ENCODE assay signal across 8 cellular contexts in genomic region chr11:82902086-82902485, GRCh38. TPM values are rescaled to one million over a fixed set of nuclear protein-coding genes. Genes with fewer than 3 reads are reported as not detected.
A peak's percentile ranks its signal among the peaks of the same experiment; 100 is the strongest.
DNase-seq lines count a peak whose midpoint lies in the region; ATAC-seq and TF ChIP-seq lines count a peak whose summit lies in the region.

No MANE protein-coding gene starts in this region.

- intact Hi-C loops in activated CD4-positive, alpha-beta T cell treated with anti-CD3 and anti-CD28 coated beads for 36 hours (cut with DNase I, micrococcal nuclease), result loop anchor here in 1 of 2 experiments (5.0 kb wide), 1 partner anchor 75 kb away; no protein-coding TSS in a partner anchor

- ATAC-seq in activated CD4-positive, alpha-beta T cell treated with anti-CD3 and anti-CD28 coated beads for 36 hours, result no peak
- no peak for ATAC-seq in stimulated activated effector memory CD8-positive, alpha-beta T cell treated with anti-CD3 and anti-CD28 coated beads, Interleukin-12 subunit alpha, Interleukin-12 subunit beta, amount 100 ng/mL, for 72 hours

- TF ChIP-seq CTCF in VCaP (conservative IDR thresholded peaks at IDR 0.05) (no peak), foreskin fibroblast (IDR thresholded peaks at IDR 0.05; ENCODE audit: low read depth, low read length) (no peak)

- H3K27ac ChIP-seq in VCaP, result peak overlapping the region; percentile 83

- CTCF ChIA-PET in activated CD4-positive, alpha-beta T cell treated with anti-CD3 and anti-CD28 coated beads for 36 hours (lab: Charles Lee), result interaction anchor here (0.8 to 2.5 kb wide), 14 partner anchors 21 to 383 kb away, joined by 3 to 17 read pairs (median 6); partner anchors contain the start of genes CCDC90B, PCF11 and RAB30

- POLR2A ChIA-PET in activated CD4-positive, alpha-beta T cell treated with anti-CD3 and anti-CD28 coated beads for 36 hours (lab: Charles Lee), result interaction anchor here (0.8 to 2.8 kb wide), 6 partner anchors 18 to 384 kb away, joined by 3 to 18 read pairs (median 6); partner anchors contain the start of genes CCDC90B, PCF11 and RAB30

- peak overlapping the region; percentile 91 for H3K4me3 Mint-ChIP-seq in activated CD4-positive, alpha-beta T cell treated with anti-CD3 and anti-CD28 coated beads for 36 hours
- H3K4me3 Mint-ChIP-seq in stimulated activated effector memory CD8-positive, alpha-beta T cell treated with anti-CD3 and anti-CD28 coated beads, Interleukin-12 subunit alpha, Interleukin-12 subunit beta, amount 100 ng/mL, for 72 hours, result peak overlapping the region; percentile 89

- H3K4me1 Mint-ChIP-seq in activated CD4-positive, alpha-beta T cell treated with anti-CD3 and anti-CD28 coated beads for 36 hours, result peaks cover 50% of the 10 kb centered on the region
- H3K4me1 Mint-ChIP-seq in stimulated activated effector memory CD8-positive, alpha-beta T cell treated with anti-CD3 and anti-CD28 coated beads, Interleukin-12 subunit alpha, Interleukin-12 subunit beta, amount 100 ng/mL, for 72 hours, result peaks cover 43% of the 10 kb centered on the region

- peak overlapping the region; percentile 65 to 92 for H3K4me3 ChIP-seq in foreskin fibroblast (ENCODE audit: low read depth in 1 of 2, low read length in 2 of 2)

- H3K27me3 Mint-ChIP-seq in activated CD4-positive, alpha-beta T cell treated with anti-CD3 and anti-CD28 coated beads for 36 hours, result no peaks in the 10 kb centered on the region

- no peaks in the 10 kb centered on the region for H3K36me3 Mint-ChIP-seq in activated CD4-positive, alpha-beta T cell treated with anti-CD3 and anti-CD28 coated beads for 36 hours (ENCODE audit: low read depth)
- peaks cover 15% of the 10 kb centered on the region for H3K36me3 Mint-ChIP-seq in stimulated activated effector memory CD8-positive, alpha-beta T cell treated with anti-CD3 and anti-CD28 coated beads, Interleukin-12 subunit alpha, Interleukin-12 subunit beta, amount 100 ng/mL, for 72 hours

- H3K9me3 Mint-ChIP-seq in activated CD4-positive, alpha-beta T cell treated with anti-CD3 and anti-CD28 coated beads for 36 hours (ENCODE audit: low read depth), result no peaks in the 10 kb centered on the region
- H3K9me3 Mint-ChIP-seq in stimulated activated effector memory CD8-positive, alpha-beta T cell treated with anti-CD3 and anti-CD28 coated beads, Interleukin-12 subunit alpha, Interleukin-12 subunit beta, amount 100 ng/mL, for 72 hours, result no peaks in the 10 kb centered on the region

- peak overlapping the region; percentile 100 for H3K27ac Mint-ChIP-seq in activated CD4-positive, alpha-beta T cell treated with anti-CD3 and anti-CD28 coated beads for 36 hours
- H3K27ac Mint-ChIP-seq in stimulated activated effector memory CD8-positive, alpha-beta T cell treated with anti-CD3 and anti-CD28 coated beads, Interleukin-12 subunit alpha, Interleukin-12 subunit beta, amount 100 ng/mL, for 72 hours, result peak overlapping the region; percentile 94

- DNase-seq in activated CD4-positive, alpha-beta T cell treated with anti-CD3 and anti-CD28 coated beads for 36 hours, result no peak
- DNase-seq in activated CD4-positive, alpha-beta T cell treated with anti-CD3 and anti-CD28 coated beads, Interleukin-2, amount 50 U/mL, for 1 hour, result no peak
- DNase-seq in foreskin fibroblast (no peak), NCI-H345 (lab: John Stamatoyannopoulos, UW) (no peak), NCI-H2029 (lab: John Stamatoyannopoulos, UW) (no peak), inferior parietal cortex (ENCODE audit: extremely low spot score) (no peak)
- no peak for DNase-seq in stimulated activated effector memory CD8-positive, alpha-beta T cell treated with anti-CD3 and anti-CD28 coated beads, Interleukin-12 subunit alpha, Interleukin-12 subunit beta, amount 100 ng/mL, for 72 hours (ENCODE audit: low spot score in 2 of 2)

RNA-seq across cellular contexts. Expression of gene DDIAS, which starts 0.6 kb away (rescaled TPM):
- 10 to 100 TPM; 16.9 to 23.5 TPM for total RNA-seq in activated CD4-positive, alpha-beta T cell treated with anti-CD3 and anti-CD28 coated beads for 36 hours

RNA-seq across cellular contexts. Expression of gene PRCP, which starts 1.9 kb away (rescaled TPM):
- 10 to 100 TPM; 18.2 to 23.4 TPM for total RNA-seq in activated CD4-positive, alpha-beta T cell treated with anti-CD3 and anti-CD28 coated beads for 36 hours
